1 cellular context compared by ENCODE assay signal in the genomic region with DNA sequence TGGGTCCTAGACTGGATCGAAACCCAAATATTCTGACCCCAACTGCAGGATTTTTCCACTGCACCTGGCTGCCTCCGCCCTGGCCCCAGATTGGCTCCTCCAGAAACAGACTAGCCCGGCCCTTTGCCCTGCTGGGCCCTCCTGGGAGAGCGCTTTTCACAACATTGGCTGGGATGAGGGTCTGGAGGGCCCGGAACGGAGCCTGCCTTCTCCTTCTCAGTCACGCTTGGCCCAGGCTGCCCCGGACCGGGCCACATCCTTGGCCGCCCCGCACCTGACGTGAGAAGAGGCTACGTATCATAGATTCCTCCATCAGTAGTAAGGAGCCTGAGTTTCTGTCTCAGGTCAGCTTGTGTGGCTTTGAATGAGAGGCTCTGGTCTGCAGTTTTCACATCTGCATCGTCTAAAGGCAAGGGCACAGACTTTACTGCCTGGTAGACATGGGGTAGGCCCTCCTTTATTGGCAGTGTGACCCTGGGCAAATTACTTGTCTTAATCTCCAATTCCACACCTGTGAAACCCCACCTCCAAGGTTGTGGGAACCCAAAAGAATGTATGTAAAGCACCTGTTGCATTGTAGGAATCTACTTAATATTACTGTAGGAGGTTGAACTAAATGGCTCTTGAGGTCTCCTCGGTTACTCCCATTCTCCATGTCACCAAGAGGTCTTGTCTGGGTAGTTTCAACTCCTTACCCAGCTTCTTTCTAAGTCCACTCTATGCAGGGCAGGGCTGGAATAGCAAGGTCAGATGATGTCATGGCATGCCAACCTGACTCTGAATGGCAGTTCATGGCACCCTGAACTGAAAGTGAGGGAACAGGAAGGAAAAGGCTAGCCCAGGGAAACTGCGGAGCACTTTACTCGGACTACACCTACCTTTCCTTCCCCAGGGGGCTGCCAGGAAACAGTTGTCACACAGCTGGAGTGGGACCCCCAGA.
TF ChIP-seq lines count a peak whose summit lies in the region.

No MANE protein-coding gene starts in this region.

TF ChIP-seq in WTC11, 78 proteins besides CTCF, POLR2A, EP300 and RAD21 (continued from another document):
- TF ChIP-seq, protein P1, sequence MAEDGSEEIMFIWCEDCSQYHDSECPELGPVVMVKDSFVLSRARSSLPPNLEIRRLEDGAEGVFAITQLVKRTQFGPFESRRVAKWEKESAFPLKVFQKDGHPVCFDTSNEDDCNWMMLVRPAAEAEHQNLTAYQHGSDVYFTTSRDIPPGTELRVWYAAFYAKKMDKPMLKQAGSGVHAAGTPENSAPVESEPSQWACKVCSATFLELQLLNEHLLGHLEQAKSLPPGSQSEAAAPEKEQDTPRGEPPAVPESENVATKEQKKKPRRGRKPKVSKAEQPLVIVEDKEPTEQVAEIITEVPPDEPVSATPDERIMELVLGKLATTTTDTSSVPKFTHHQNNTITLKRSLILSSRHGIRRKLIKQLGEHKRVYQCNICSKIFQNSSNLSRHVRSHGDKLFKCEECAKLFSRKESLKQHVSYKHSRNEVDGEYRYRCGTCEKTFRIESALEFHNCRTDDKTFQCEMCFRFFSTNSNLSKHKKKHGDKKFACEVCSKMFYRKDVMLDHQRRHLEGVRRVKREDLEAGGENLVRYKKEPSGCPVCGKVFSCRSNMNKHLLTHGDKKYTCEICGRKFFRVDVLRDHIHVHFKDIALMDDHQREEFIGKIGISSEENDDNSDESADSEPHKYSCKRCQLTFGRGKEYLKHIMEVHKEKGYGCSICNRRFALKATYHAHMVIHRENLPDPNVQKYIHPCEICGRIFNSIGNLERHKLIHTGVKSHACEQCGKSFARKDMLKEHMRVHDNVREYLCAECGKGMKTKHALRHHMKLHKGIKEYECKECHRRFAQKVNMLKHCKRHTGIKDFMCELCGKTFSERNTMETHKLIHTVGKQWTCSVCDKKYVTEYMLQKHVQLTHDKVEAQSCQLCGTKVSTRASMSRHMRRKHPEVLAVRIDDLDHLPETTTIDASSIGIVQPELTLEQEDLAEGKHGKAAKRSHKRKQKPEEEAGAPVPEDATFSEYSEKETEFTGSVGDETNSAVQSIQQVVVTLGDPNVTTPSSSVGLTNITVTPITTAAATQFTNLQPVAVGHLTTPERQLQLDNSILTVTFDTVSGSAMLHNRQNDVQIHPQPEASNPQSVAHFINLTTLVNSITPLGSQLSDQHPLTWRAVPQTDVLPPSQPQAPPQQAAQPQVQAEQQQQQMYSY (CRISPR knock-in tag; IDR thresholded peaks at IDR 0.05): peak; percentile 65; the same call in 1 of the 2 replicates
- TF ChIP-seq PRRX2 (CRISPR knock-in tag; IDR thresholded peaks at IDR 0.05) (no peak), MXD4 (CRISPR knock-in tag; IDR thresholded peaks at IDR 0.05; ENCODE audit: borderline replicate concordance) (no peak)
- TF ChIP-seq, protein P2, sequence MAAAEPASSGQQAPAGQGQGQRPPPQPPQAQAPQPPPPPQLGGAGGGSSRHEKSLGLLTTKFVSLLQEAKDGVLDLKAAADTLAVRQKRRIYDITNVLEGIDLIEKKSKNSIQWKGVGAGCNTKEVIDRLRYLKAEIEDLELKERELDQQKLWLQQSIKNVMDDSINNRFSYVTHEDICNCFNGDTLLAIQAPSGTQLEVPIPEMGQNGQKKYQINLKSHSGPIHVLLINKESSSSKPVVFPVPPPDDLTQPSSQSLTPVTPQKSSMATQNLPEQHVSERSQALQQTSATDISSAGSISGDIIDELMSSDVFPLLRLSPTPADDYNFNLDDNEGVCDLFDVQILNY (CRISPR knock-in tag; IDR thresholded peaks at IDR 0.05): no peak
- TF ChIP-seq, protein P3, sequence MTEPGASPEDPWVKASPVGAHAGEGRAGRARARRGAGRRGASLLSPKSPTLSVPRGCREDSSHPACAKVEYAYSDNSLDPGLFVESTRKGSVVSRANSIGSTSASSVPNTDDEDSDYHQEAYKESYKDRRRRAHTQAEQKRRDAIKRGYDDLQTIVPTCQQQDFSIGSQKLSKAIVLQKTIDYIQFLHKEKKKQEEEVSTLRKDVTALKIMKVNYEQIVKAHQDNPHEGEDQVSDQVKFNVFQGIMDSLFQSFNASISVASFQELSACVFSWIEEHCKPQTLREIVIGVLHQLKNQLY (CRISPR knock-in tag; IDR thresholded peaks at IDR 0.05): no peak
